25 cellular contexts compared by ENCODE assay signal in genomic region chr2:17375262-17375661, GRCh38.
DNase-seq lines count a peak whose midpoint lies in the region; ATAC-seq, FAIRE-seq and TF ChIP-seq lines count a peak whose summit lies in the region.
"Had no signal": no experiment of that assay in that cellular context is flagged by ENCODE, and none has a peak within 500 bp of the region (broad histone marks: within the 10 kb centered on the region; RNA-seq: fewer than 3 reads in every experiment).

No MANE protein-coding gene starts in this region.

- H3K23ac ChIP-seq in H1 (ENCODE audit: insufficient read length) = no peak overlapping the region

- no peak for FAIRE-seq in H1 (lab: Jason Lieb, UNC)
- FAIRE-seq: GM12891 had no signal

- no peaks in the 10 kb centered on the region for H3K36me3 ChIP-seq in H1 (ENCODE audit: control insufficient read depth in 2 of 4, insufficient read depth in 4 of 4, low read length in 3 of 4)
- H3K36me3 ChIP-seq: gastrocnemius medialis, spleen, stomach had no signal

- no peaks in the 10 kb centered on the region for H3K4me1 ChIP-seq in H1 (replicated peaks in 1 of 4; ENCODE audit: control insufficient read depth in 3 of 4, insufficient read depth in 4 of 4, low read length in 3 of 4)
- H3K4me1 ChIP-seq: gastrocnemius medialis, psoas muscle, spleen, stomach had no signal

- no peak overlapping the region for H2BK120ac ChIP-seq in H1 (replicated peaks; ENCODE audit: low read depth, low read length)

- DNase-seq in LNCaP clone FGC (ENCODE audit: low read depth) (no peak), H1 (ENCODE audit: low read depth in 1 of 2, low spot score in 2 of 2) (no peak), occipital lobe (lab: John Stamatoyannopoulos, UW) (peak; percentile 43), omental fat pad (ENCODE audit: low spot score) (no peak), NCI-H1694 treated with DMSO at 0.1 percent for 48 hours (lab: John Stamatoyannopoulos, UW) (no peak)
- DNase-seq: activated CD4-positive, alpha-beta memory T cell treated with anti-CD3 and anti-CD28 coated beads, Interleukin-2, amount 10 ng/mL, durations not matched to agents 7 days and 5 days; activated CD4-positive, CD25-positive, alpha-beta regulatory T cell; activated T-cell treated with anti-CD3 and anti-CD28 coated beads for 4 hours; CD8-positive, alpha-beta T cell; central memory CD4-positive, alpha-beta T cell; gastrocnemius medialis; left cardiac atrium; NCI-H226; NK-92 treated with Interleukin-12 subunit alpha and Interleukin-12 subunit beta, amount 100 ng/mL, for 24 hours; psoas muscle; SK-N-SH; spleen; stimulated activated CD4-positive, alpha-beta T cell treated with anti-CD3 and anti-CD28 coated beads, Interleukin-4, amount 100 ng/mL, for 4 hours; stomach; T-helper 9 cell; trophoblast cell had no signal

- POLR2A ChIA-PET in H1 (lab: Charles Lee; ENCODE audit: partially characterized antibody) = no interaction called here

- H3K18ac ChIP-seq in H1 (ENCODE audit: extremely low read depth, low read length) = no peak overlapping the region

- H4K91ac ChIP-seq in H1 (replicated peaks; ENCODE audit: insufficient read length, low read length) = no peak overlapping the region

- peak; percentile 29 for TF ChIP-seq CTCF in LNCaP clone FGC (IDR thresholded peaks at IDR 0.05; ENCODE audit: control insufficient read depth, extremely low read depth, insufficient read depth)
- TF ChIP-seq CTCF in H1 (IDR thresholded peaks at IDR 0.05; ENCODE audit: control extremely low read depth in 1 of 3, insufficient read depth in 1 of 3, low read depth in 1 of 3, low read length in 3 of 3) = no peak
- no peak for TF ChIP-seq CTCF in omental fat pad (IDR thresholded peaks at IDR 0.05)

- H3K23me2 ChIP-seq in H1 (ENCODE audit: low read depth, low read length) = no peaks in the 10 kb centered on the region

- H2AK5ac ChIP-seq in H1 (ENCODE audit: low read depth, low read length) = no peak overlapping the region

- TF ChIP-seq POLR2A in H1 (IDR thresholded peaks at IDR 0.05; ENCODE audit: control extremely low read depth in 1 of 2, low read depth in 2 of 2, low read length in 2 of 2) = no peak

- H3K27ac ChIP-seq in H1 (ENCODE audit: low read depth, low read length) = no peak overlapping the region
- H3K27ac ChIP-seq: gastrocnemius medialis, psoas muscle, spleen, stomach had no signal

- TF ChIP-seq RAD21 in H1 (IDR thresholded peaks at IDR 0.05 in 1 of 2, conservative IDR thresholded peaks at IDR 0.05 in 1 of 2; ENCODE audit: low read depth in 2 of 2, low read length in 2 of 2) = no peak

- TF ChIP-seq EP300 in H1 (IDR thresholded peaks at IDR 0.05; ENCODE audit: borderline replicate concordance in 1 of 2, low read depth in 2 of 2, low read length in 2 of 2) = no peak

- H3K4ac ChIP-seq in H1 (replicated peaks; ENCODE audit: insufficient read length, low read depth, low read length) = no peak overlapping the region

- no peak overlapping the region for H2BK5ac ChIP-seq in H1 (ENCODE audit: low read depth, low read length)

- no peak overlapping the region for H4K5ac ChIP-seq in H1 (ENCODE audit: insufficient read length, low read depth, low read length)

- H4K20me1 ChIP-seq in H1 (replicated peaks in 1 of 2; ENCODE audit: control insufficient read depth in 1 of 2, insufficient read depth in 2 of 2, low read length in 2 of 2) = no peaks in the 10 kb centered on the region

- H2AFZ ChIP-seq in H1 (ENCODE audit: low read length) = 0 out of 2 replicates have a peak overlapping the region, but pooled peaks have one; percentile 90

- no peak overlapping the region for H2BK15ac ChIP-seq in H1 (ENCODE audit: low read length)

- no peak overlapping the region for H3K14ac ChIP-seq in H1 (ENCODE audit: insufficient read length)

- H3K4me3 ChIP-seq in LNCaP clone FGC (ENCODE audit: low read depth, low read length) (no peak overlapping the region), H1 (ENCODE audit: extremely low read depth in 1 of 4, insufficient read depth in 2 of 4, low read depth in 3 of 4, low read length in 4 of 4) (no peak overlapping the region)
- H3K4me3 ChIP-seq: gastrocnemius medialis, psoas muscle, spleen, stomach had no signal

- 91% methylated on average over 4 of the region's 4 CpGs; no CpG with 5 or more reads in 1 of the 2 experiments for WGBS in H1 (ENCODE audit: extremely low coverage in 1 of 2, insufficient coverage in 1 of 2, insufficient read length in 1 of 2, insufficient replicate concordance in 2 of 2, low coverage in 1 of 2, low lambda C conversion rate in 2 of 2, missing lambda C conversion rate in 1 of 2), 2 experiments

- no peak overlapping the region for H2BK12ac ChIP-seq in H1 (ENCODE audit: low read depth, low read length)

- H3K4me2 ChIP-seq in H1 (ENCODE audit: insufficient read depth in 1 of 2, low read depth in 2 of 2, low read length in 2 of 2) = no peak overlapping the region
- H3K4me2 ChIP-seq: SK-N-SH had no signal

- H3K79me1 ChIP-seq in H1 (ENCODE audit: low read depth, low read length) = no peaks in the 10 kb centered on the region

- ATAC-seq in GM18909 (IDR thresholded peaks at IDR 0.05; ENCODE audit: poor library complexity, unreplicated experiment) (peak; percentile 51), omental fat pad (ENCODE audit: low FRiP score) (no peak), GM19397 (IDR thresholded peaks at IDR 0.05; ENCODE audit: unreplicated experiment) (no peak)
- ATAC-seq: CD8-positive, alpha-beta T cell; esophagus mucosa; gastrocnemius medialis; left cardiac atrium; psoas muscle had no signal

- CTCF ChIA-PET in H1 (lab: Charles Lee; ENCODE audit: partially characterized antibody) = interaction anchor here (0.7 kb wide), 1 partner anchor 14 kb away, joined by 3 read pairs; no protein-coding TSS in a partner anchor

- no peaks in the 10 kb centered on the region for H3K27me3 ChIP-seq in H1 (replicated peaks in 1 of 4; ENCODE audit: control insufficient read depth in 3 of 4, extremely low read depth in 1 of 4, insufficient read depth in 3 of 4, low read length in 3 of 4)
- H3K27me3 ChIP-seq: spleen, stomach had no signal

- no peak overlapping the region for H3K9ac ChIP-seq in H1 (replicated peaks in 1 of 4; ENCODE audit: extremely low read depth in 1 of 4, low read depth in 3 of 4, low read length in 3 of 4)
- H3K9ac ChIP-seq: SK-N-SH had no signal

- no peaks in the 10 kb centered on the region for H3K9me3 ChIP-seq in H1 (ENCODE audit: insufficient read depth in 2 of 2, low read depth in 1 of 2, low read length in 1 of 2)
- H3K9me3 ChIP-seq: gastrocnemius medialis, psoas muscle, SK-N-SH had no signal

- H4K8ac ChIP-seq in H1 (ENCODE audit: extremely low read depth, insufficient read depth, low read length) = no peak overlapping the region; the same call in 1 of the 2 replicates

- H3K79me2 ChIP-seq in H1 (ENCODE audit: control insufficient read depth in 1 of 2, insufficient read depth in 2 of 2, low read length in 2 of 2) = no peaks in the 10 kb centered on the region

- no peak overlapping the region for H2BK20ac ChIP-seq in H1 (ENCODE audit: low read length)

- no peak overlapping the region for H3K56ac ChIP-seq in H1 (replicated peaks; ENCODE audit: insufficient read length, low read depth, low read length)

TF ChIP-seq in H1, 55 proteins besides CTCF, POLR2A, EP300 and RAD21:
- peak; percentile 39; the same call in 1 of the 2 replicates for TF ChIP-seq MAFK (IDR thresholded peaks at IDR 0.05; ENCODE audit: low read depth, low read length)
- TF ChIP-seq SUZ12 (IDR thresholded peaks at IDR 0.05; ENCODE audit: low read length) = no peak
